ENCODE assay signal across 32 cellular contexts in genomic region chr11:87462171-87462570, GRCh38.
"Had no signal": no experiment of that assay in that cellular context is flagged by ENCODE, and none has a peak within 500 bp of the region (broad histone marks: within the 10 kb centered on the region; RNA-seq: fewer than 3 reads in every experiment).

No MANE protein-coding gene starts in this region.

- H3K27me3 ChIP-seq: MG63, Peyer's patch, SJSA1 had no signal

- H3K4me3 ChIP-seq: K562, MG63, Peyer's patch, SJSA1 had no signal

- H3K36me3 ChIP-seq: MG63, Peyer's patch, SJSA1 had no signal

- H3K4me2 ChIP-seq: SK-N-SH had no signal

- DNase-seq: KG1, MG63, NCI-H1048, NCI-H1092 treated with DMSO at 0.1 percent for 48 hours, NCI-H1105 treated with DMSO at 0.1 percent for 48 hours, NCI-H1417, NCI-H1436, NCI-H146, NCI-H1694, NCI-H1930, NCI-H2029 treated with DMSO at 0.1 percent for 48 hours, NCI-H2081 treated with DMSO at 0.1 percent for 48 hours, NCI-H2107, NCI-H2171 treated with DMSO at 0.1 percent for 48 hours, NCI-H2227 treated with DMSO at 0.1 percent for 48 hours, NCI-H345, NCI-H446, NCI-H510A treated with DMSO at 0.1 percent for 48 hours, NCI-H526, NCI-H69, NCI-H748 treated with DMSO at 0.1 percent for 48 hours, NCI-H82, OCI-M1, PC-3, Peyer's patch, Right ventricle myocardium superior, RPMI8226, SHP77 treated with DMSO at 0.1 percent for 48 hours, SK-N-SH, SW 1271 had no signal

- H3K9ac ChIP-seq: SK-N-SH had no signal

- H3K27ac ChIP-seq: Peyer's patch, SJSA1 had no signal

- H3K4me1 ChIP-seq: Peyer's patch, SJSA1 had no signal

- H3K9me3 ChIP-seq: MG63, Peyer's patch, SJSA1, SK-N-SH had no signal

- H3K9me2 ChIP-seq: SK-N-SH had no signal

- ATAC-seq: K562, PC-3 had no signal
